In genomic region chr1:6014130-6014999, GRCh38 we compare ENCODE assay signal across 1 cellular context.
TF ChIP-seq lines count a peak whose summit lies in the region.

No MANE protein-coding gene starts in this region.

TF ChIP-seq in H1, 55 proteins besides CTCF, POLR2A, EP300 and RAD21:
- no peak for TF ChIP-seq TCF12 (IDR thresholded peaks at IDR 0.05; ENCODE audit: low read depth, low read length)
- TF ChIP-seq BRCA1 (IDR thresholded peaks at IDR 0.05; ENCODE audit: low read depth, low read length): no peak
- TF ChIP-seq CBX8 (IDR thresholded peaks at IDR 0.05; ENCODE audit: borderline replicate concordance, low read depth, low read length): no peak
- TF ChIP-seq CEBPB (IDR thresholded peaks at IDR 0.05; ENCODE audit: low read depth, low read length): no peak
- no peak for TF ChIP-seq KDM1A (IDR thresholded peaks at IDR 0.05; ENCODE audit: borderline replicate concordance, low read length)
- no peak for TF ChIP-seq BCL11A (IDR thresholded peaks at IDR 0.05; ENCODE audit: low read depth in 2 of 2, low read length in 2 of 2)
- TF ChIP-seq SUZ12 (IDR thresholded peaks at IDR 0.05; ENCODE audit: low read length): no peak
- TF ChIP-seq ATF3 (IDR thresholded peaks at IDR 0.05; ENCODE audit: insufficient read depth, low read depth, low read length): no peak
- TF ChIP-seq CHD1 (IDR thresholded peaks at IDR 0.05; ENCODE audit: low read depth, low read length): no peak
- TF ChIP-seq CHD7 (IDR thresholded peaks at IDR 0.05; ENCODE audit: insufficient replicate concordance, low read length): no peak
- TF ChIP-seq BACH1 (IDR thresholded peaks at IDR 0.05; ENCODE audit: low read length): no peak
- TF ChIP-seq ZNF274 (IDR thresholded peaks at IDR 0.05; ENCODE audit: borderline replicate concordance, extremely low read depth, low read length): no peak
